In genomic region chr9:81318571-81318970, GRCh38 we compare ENCODE assay signal across 14 cellular contexts.
DNase-seq lines count a peak whose midpoint lies in the region; ATAC-seq and TF ChIP-seq lines count a peak whose summit lies in the region.
"Had no signal": no experiment of that assay in that cellular context is flagged by ENCODE, and none has a peak within 500 bp of the region (broad histone marks: within the 10 kb centered on the region; RNA-seq: fewer than 3 reads in every experiment).

No MANE protein-coding gene starts in this region.

- POLR2A ChIA-PET in HEK293T (lab: Yijun Ruan, JAX): no interaction called here

- ATAC-seq in esophagus mucosa (peak; percentile 44), GM21576 (IDR thresholded peaks at IDR 0.05; ENCODE audit: unreplicated experiment) (no peak)
- ATAC-seq: activated T-helper 17 cell treated with anti-CD3 and anti-CD28 coated beads, Interleukin-2, amount 50 U/mL, for 72 hours; natural killer cell treated with Interleukin-12 subunit alpha and Interleukin-12 subunit beta and Interleukin-15 and Interleukin-18, amount 100 ng/mL, for 72 hours; sciatic nerve; T-helper 17 cell had no signal

- CTCF ChIA-PET in HEK293T (lab: Yijun Ruan, JAX): no interaction called here

- DNase-seq in GM04503 (ENCODE audit: low read depth): peak; percentile 22
- DNase-seq in NCI-H226: peak; percentile 51
- DNase-seq in renal cortical epithelial cell (ENCODE audit: low read depth): peak; percentile 90
- no peak for DNase-seq in HEK293T (ENCODE audit: extremely low spot score)
- DNase-seq in activated CD4-positive, alpha-beta T cell treated with anti-CD3 and anti-CD28 coated beads for 48 hours: no peak
- DNase-seq: activated CD4-positive, alpha-beta T cell treated with anti-CD3 and anti-CD28 coated beads, Interleukin-2, amount 50 U/mL, for 1 hour; H9; kidney; T-helper 17 cell had no signal

TF ChIP-seq in HEK293T, 16 proteins besides CTCF, POLR2A, EP300 and RAD21:
- TF ChIP-seq ZNF384 (IDR thresholded peaks at IDR 0.05) (no peak), FOXM1 (IDR thresholded peaks at IDR 0.05; ENCODE audit: borderline replicate concordance) (no peak)

Comparison
In these comparisons a context has a peak if more than half of its experiments do, and no peak if none do; other contexts are left out.
1. DNase-seq: peak in GM04503 (single experiment), NCI-H226 (single experiment) and renal cortical epithelial cell (single experiment); none in HEK293T (single experiment) and activated CD4-positive, alpha-beta T cell treated with anti-CD3 and anti-CD28 coated beads for 48 hours (single experiment).